ENCODE assay signal across 25 cellular contexts in the genomic region with DNA sequence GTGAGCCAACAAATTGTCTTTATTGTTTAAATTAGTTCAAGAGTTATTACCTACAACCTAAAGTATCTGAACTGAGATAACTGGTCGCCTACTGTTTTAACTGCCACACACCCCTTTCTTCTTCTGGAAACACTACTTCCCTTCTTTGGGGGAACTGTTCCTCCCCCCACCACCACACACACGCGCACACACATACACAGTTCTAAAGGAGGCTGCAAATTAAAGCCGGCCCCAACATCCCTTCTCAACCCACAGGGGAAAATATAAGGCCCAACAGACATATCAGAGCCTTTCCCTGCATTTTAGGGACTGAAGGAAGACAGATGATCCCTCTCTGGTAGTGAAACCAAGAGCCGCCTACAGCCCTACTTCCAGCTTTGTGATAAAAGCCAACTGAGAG.
DNase-seq lines count a peak whose midpoint lies in the region; ATAC-seq lines count a peak whose summit lies in the region.
"Had no signal": no experiment of that assay in that cellular context is flagged by ENCODE, and none has a peak within 500 bp of the region (broad histone marks: within the 10 kb centered on the region; RNA-seq: fewer than 3 reads in every experiment).

No MANE protein-coding gene starts in this region.

- H3K4me1 ChIP-seq in BLaER1 treated with 17β-estradiol and CSF1 and Interleukin-3, amounts not matched to agents 10 nM and 100 nM, result peaks cover 19 to 44% (median 36%) of the 10 kb centered on the region in 10 experiments
- H3K4me1 ChIP-seq: adrenal gland, pancreas, right atrium auricular region had no signal

- peak overlapping the region in 10 of 11 experiments; percentile 11 to 77 (median 67); a peak in 18 of 22 replicates for H3K27ac ChIP-seq in BLaER1 treated with 17β-estradiol and CSF1 and Interleukin-3, amounts not matched to agents 10 nM and 100 nM
- H3K27ac ChIP-seq: adrenal gland, epithelial cell of prostate, hepatocyte, pancreas, right atrium auricular region, thoracic aorta had no signal

- peak; percentile 66 for DNase-seq in Jurkat, Clone E6-1 (ENCODE audit: low read depth, low spot score)
- DNase-seq in NOMO-1 treated with dmso at 0.1 percent for 144 hours (lab: John Stamatoyannopoulos, UW; ENCODE audit: unreplicated experiment) (peak; percentile 95), medulla oblongata (ENCODE audit: extremely low spot score) (peak; percentile 21), SW480 (ENCODE audit: low spot score) (no peak), NCI-H774 (lab: John Stamatoyannopoulos, UW) (no peak)
- DNase-seq in activated CD4-positive, alpha-beta T cell treated with anti-CD3 and anti-CD28 coated beads, Interleukin-2, amount 50 U/mL, for 4 hours, result no peak
- DNase-seq: activated naive CD4-positive, alpha-beta T cell treated with Interleukin-2 at 50 U/mL for 16 hours; activated T-cell treated with anti-CD3 and anti-CD28 coated beads, Interleukin-2, amount 50 U/mL, for 48 hours; adrenal gland; CD4-positive, alpha-beta T cell; immature natural killer cell; NCI-H1092; NCI-H187 treated with DMSO at 0.1 percent for 48 hours; pancreas; spleen; stimulated activated CD4-positive, alpha-beta T cell treated with anti-CD3 and anti-CD28 coated beads, Interleukin-2, amount 100 ng/mL, for 48 hours; stimulated activated naive CD4-positive, alpha-beta T cell had no signal

- H3K4me3 ChIP-seq in BLaER1 treated with 17β-estradiol and CSF1 and Interleukin-3, amounts not matched to agents 10 nM and 100 nM, result 0 out of 20 replicates have a peak overlapping the region, but pooled peaks of 1 of the 10 experiments have one; percentile 10
- no peak overlapping the region for H3K4me3 ChIP-seq in Jurkat, Clone E6-1 (ENCODE audit: low read length)
- H3K4me3 ChIP-seq: adrenal gland, hepatocyte, pancreas, right atrium auricular region, spleen, thoracic aorta had no signal

- peaks cover 0 to 6% (median 0%) of the 10 kb centered on the region in 11 experiments; a peak in 3 of 22 replicates for H3K36me3 ChIP-seq in BLaER1 treated with 17β-estradiol and CSF1 and Interleukin-3, amounts not matched to agents 10 nM and 100 nM
- H3K36me3 ChIP-seq: adrenal gland, pancreas, right atrium auricular region, spleen, thoracic aorta had no signal

- peak overlapping the region; percentile 2 to 69 (median 50); a peak in 14 of 22 replicates for H3K9ac ChIP-seq in BLaER1 treated with 17β-estradiol and CSF1 and Interleukin-3, amounts not matched to agents 10 nM and 100 nM

- H3K4me2 ChIP-seq in BLaER1 treated with 17β-estradiol and CSF1 and Interleukin-3, amounts not matched to agents 10 nM and 100 nM, result peak overlapping the region; percentile 34 to 70 (median 61)
- H3K4me2 ChIP-seq: hepatocyte had no signal

- no peaks in the 10 kb centered on the region for H4K20me1 ChIP-seq in BLaER1 treated with 17β-estradiol and CSF1 and Interleukin-3, amounts not matched to agents 10 nM and 100 nM

- peaks cover 22 to 84% (median 60%) of the 10 kb centered on the region in 11 experiments for H3K9me3 ChIP-seq in BLaER1 treated with 17β-estradiol and CSF1 and Interleukin-3, amounts not matched to agents 10 nM and 100 nM (replicated peaks in 1 of 11)
- H3K9me3 ChIP-seq: adrenal gland, pancreas, right atrium auricular region, spleen, thoracic aorta had no signal

- ATAC-seq in GM19463 (IDR thresholded peaks at IDR 0.05; ENCODE audit: unreplicated experiment), result no peak
- ATAC-seq: natural killer cell treated with Interleukin-12 subunit alpha and Interleukin-12 subunit beta and Interleukin-15 and Interleukin-18, amount 100 ng/mL, for 72 hours; Right ventricle myocardium inferior had no signal

- no peaks in the 10 kb centered on the region for H3K27me3 ChIP-seq in BLaER1 treated with 17β-estradiol and CSF1 and Interleukin-3, amounts not matched to agents 10 nM and 100 nM
- H3K27me3 ChIP-seq: adrenal gland, hepatocyte, pancreas, right atrium auricular region, spleen had no signal

Comparison
In these comparisons a context has a peak if more than half of its experiments do, and no peak if none do; other contexts are left out.
1. DNase-seq: peak in Jurkat, Clone E6-1 (single experiment), NOMO-1 treated with dmso at 0.1 percent for 144 hours (single experiment) and medulla oblongata (single experiment); none in SW480 (single experiment), NCI-H774 (single experiment) and activated CD4-positive, alpha-beta T cell treated with anti-CD3 and anti-CD28 coated beads, Interleukin-2, amount 50 U/mL, for 4 hours (0 of 2).